2 cellular contexts compared by ENCODE assay signal in the genomic region with DNA sequence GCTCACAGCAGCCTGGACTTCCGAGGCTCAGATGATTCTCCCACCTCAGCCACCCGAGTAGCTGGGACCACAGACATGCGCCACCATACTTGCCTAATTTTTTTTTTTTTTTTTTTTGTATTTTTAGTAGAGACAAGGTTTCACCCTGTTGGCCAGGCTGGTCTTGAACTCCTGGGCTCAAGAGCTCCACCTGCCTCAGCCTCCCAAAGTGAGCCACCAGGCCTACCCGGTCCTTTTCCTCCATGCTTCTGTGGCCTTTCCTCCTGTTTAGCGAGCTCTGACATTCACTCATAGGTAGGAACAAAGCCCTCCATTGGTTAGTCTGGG.
TF ChIP-seq lines count a peak whose summit lies in the region.

No MANE protein-coding gene starts in this region.

TF ChIP-seq in SK-N-SH, 30 proteins besides CTCF, POLR2A, EP300 and RAD21 (continued from another document):
- TF ChIP-seq IRF3 (IDR thresholded peaks at IDR 0.05; ENCODE audit: low read depth, low read length) (no peak), POLR2AphosphoS5 (IDR thresholded peaks at IDR 0.05; ENCODE audit: low read depth, low read length) (no peak), RCOR1 (IDR thresholded peaks at IDR 0.05; ENCODE audit: low read length) (no peak), GABPA (IDR thresholded peaks at IDR 0.05; ENCODE audit: low read depth) (no peak), MEF2A (IDR thresholded peaks at IDR 0.05; ENCODE audit: borderline replicate concordance, low read depth) (no peak), NRF1 (IDR thresholded peaks at IDR 0.05; ENCODE audit: low read depth, low read length) (no peak), ZBTB33 (IDR thresholded peaks at IDR 0.05; ENCODE audit: borderline replicate concordance, low read depth) (no peak), SMC3 (IDR thresholded peaks at IDR 0.05; ENCODE audit: low read depth, low read length) (no peak), YY1 (IDR thresholded peaks at IDR 0.05; ENCODE audit: low read depth) (no peak), JUND (IDR thresholded peaks at IDR 0.05) (no peak), FOXJ3 (CRISPR knock-in tag; IDR thresholded peaks at IDR 0.05) (no peak), ELF1 (IDR thresholded peaks at IDR 0.05) (no peak), SIN3A (IDR thresholded peaks at IDR 0.05; ENCODE audit: borderline replicate concordance, low read depth, low read length) (no peak)
- TF ChIP-seq, protein P1, sequence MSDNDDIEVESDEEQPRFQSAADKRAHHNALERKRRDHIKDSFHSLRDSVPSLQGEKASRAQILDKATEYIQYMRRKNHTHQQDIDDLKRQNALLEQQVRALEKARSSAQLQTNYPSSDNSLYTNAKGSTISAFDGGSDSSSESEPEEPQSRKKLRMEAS (IDR thresholded peaks at IDR 0.05; ENCODE audit: low read depth) = no peak
- TF ChIP-seq, protein P2, sequence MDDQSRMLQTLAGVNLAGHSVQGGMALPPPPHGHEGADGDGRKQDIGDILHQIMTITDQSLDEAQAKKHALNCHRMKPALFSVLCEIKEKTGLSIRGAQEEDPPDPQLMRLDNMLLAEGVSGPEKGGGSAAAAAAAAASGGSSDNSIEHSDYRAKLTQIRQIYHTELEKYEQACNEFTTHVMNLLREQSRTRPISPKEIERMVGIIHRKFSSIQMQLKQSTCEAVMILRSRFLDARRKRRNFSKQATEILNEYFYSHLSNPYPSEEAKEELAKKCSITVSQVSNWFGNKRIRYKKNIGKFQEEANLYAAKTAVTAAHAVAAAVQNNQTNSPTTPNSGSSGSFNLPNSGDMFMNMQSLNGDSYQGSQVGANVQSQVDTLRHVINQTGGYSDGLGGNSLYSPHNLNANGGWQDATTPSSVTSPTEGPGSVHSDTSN (IDR thresholded peaks at IDR 0.05) = no peak
- TF ChIP-seq, protein P3, sequence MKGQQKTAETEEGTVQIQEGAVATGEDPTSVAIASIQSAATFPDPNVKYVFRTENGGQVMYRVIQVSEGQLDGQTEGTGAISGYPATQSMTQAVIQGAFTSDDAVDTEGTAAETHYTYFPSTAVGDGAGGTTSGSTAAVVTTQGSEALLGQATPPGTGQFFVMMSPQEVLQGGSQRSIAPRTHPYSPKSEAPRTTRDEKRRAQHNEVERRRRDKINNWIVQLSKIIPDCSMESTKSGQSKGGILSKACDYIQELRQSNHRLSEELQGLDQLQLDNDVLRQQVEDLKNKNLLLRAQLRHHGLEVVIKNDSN (IDR thresholded peaks at IDR 0.05; ENCODE audit: borderline replicate concordance, low read depth) = no peak

TF ChIP-seq in SK-N-SH treated with all-trans-retinoic acid at 6 μM for 48 hours, 23 proteins besides CTCF, POLR2A, EP300 and RAD21 (continued from another document):
- TF ChIP-seq, protein P4, sequence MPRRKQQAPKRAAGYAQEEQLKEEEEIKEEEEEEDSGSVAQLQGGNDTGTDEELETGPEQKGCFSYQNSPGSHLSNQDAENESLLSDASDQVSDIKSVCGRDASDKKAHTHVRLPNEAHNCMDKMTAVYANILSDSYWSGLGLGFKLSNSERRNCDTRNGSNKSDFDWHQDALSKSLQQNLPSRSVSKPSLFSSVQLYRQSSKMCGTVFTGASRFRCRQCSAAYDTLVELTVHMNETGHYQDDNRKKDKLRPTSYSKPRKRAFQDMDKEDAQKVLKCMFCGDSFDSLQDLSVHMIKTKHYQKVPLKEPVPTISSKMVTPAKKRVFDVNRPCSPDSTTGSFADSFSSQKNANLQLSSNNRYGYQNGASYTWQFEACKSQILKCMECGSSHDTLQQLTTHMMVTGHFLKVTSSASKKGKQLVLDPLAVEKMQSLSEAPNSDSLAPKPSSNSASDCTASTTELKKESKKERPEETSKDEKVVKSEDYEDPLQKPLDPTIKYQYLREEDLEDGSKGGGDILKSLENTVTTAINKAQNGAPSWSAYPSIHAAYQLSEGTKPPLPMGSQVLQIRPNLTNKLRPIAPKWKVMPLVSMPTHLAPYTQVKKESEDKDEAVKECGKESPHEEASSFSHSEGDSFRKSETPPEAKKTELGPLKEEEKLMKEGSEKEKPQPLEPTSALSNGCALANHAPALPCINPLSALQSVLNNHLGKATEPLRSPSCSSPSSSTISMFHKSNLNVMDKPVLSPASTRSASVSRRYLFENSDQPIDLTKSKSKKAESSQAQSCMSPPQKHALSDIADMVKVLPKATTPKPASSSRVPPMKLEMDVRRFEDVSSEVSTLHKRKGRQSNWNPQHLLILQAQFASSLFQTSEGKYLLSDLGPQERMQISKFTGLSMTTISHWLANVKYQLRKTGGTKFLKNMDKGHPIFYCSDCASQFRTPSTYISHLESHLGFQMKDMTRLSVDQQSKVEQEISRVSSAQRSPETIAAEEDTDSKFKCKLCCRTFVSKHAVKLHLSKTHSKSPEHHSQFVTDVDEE (CRISPR knock-in tag; IDR thresholded peaks at IDR 0.05) = no peak
- TF ChIP-seq CSDC2 (CRISPR knock-in tag; IDR thresholded peaks at IDR 0.05) (no peak), ESRRG (CRISPR knock-in tag; IDR thresholded peaks at IDR 0.05) (no peak), GLIS3 (CRISPR knock-in tag; IDR thresholded peaks at IDR 0.05) (no peak), ARNTL (CRISPR knock-in tag; IDR thresholded peaks at IDR 0.05; ENCODE audit: borderline replicate concordance, low read depth) (no peak), ZNF565 (CRISPR knock-in tag; conservative IDR thresholded peaks at IDR 0.05; ENCODE audit: low read depth) (no peak), ZNF70 (CRISPR knock-in tag; IDR thresholded peaks at IDR 0.05) (no peak), TOX (CRISPR knock-in tag; IDR thresholded peaks at IDR 0.05; ENCODE audit: borderline replicate concordance) (no peak), ISL1 (CRISPR knock-in tag; IDR thresholded peaks at IDR 0.05) (no peak), TCF4 (CRISPR knock-in tag; IDR thresholded peaks at IDR 0.05; ENCODE audit: borderline replicate concordance) (no peak), ZFP3 (CRISPR knock-in tag; IDR thresholded peaks at IDR 0.05) (no peak), PPARA (CRISPR knock-in tag; IDR thresholded peaks at IDR 0.05; ENCODE audit: borderline replicate concordance) (no peak)
- TF ChIP-seq, protein P5, sequence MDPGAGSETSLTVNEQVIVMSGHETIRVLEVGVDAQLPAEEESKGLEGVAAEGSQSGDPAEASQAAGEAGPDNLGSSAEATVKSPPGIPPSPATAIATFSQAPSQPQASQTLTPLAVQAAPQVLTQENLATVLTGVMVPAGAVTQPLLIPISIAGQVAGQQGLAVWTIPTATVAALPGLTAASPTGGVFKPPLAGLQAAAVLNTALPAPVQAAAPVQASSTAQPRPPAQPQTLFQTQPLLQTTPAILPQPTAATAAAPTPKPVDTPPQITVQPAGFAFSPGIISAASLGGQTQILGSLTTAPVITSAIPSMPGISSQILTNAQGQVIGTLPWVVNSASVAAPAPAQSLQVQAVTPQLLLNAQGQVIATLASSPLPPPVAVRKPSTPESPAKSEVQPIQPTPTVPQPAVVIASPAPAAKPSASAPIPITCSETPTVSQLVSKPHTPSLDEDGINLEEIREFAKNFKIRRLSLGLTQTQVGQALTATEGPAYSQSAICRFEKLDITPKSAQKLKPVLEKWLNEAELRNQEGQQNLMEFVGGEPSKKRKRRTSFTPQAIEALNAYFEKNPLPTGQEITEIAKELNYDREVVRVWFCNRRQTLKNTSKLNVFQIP (CRISPR knock-in tag; IDR thresholded peaks at IDR 0.05; ENCODE audit: borderline replicate concordance, low read depth) = no peak
- TF ChIP-seq, protein P6, sequence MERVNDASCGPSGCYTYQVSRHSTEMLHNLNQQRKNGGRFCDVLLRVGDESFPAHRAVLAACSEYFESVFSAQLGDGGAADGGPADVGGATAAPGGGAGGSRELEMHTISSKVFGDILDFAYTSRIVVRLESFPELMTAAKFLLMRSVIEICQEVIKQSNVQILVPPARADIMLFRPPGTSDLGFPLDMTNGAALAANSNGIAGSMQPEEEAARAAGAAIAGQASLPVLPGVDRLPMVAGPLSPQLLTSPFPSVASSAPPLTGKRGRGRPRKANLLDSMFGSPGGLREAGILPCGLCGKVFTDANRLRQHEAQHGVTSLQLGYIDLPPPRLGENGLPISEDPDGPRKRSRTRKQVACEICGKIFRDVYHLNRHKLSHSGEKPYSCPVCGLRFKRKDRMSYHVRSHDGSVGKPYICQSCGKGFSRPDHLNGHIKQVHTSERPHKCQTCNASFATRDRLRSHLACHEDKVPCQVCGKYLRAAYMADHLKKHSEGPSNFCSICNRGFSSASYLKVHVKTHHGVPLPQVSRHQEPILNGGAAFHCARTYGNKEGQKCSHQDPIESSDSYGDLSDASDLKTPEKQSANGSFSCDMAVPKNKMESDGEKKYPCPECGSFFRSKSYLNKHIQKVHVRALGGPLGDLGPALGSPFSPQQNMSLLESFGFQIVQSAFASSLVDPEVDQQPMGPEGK (CRISPR knock-in tag; IDR thresholded peaks at IDR 0.05; ENCODE audit: borderline replicate concordance) = no peak
